In the genomic region with DNA sequence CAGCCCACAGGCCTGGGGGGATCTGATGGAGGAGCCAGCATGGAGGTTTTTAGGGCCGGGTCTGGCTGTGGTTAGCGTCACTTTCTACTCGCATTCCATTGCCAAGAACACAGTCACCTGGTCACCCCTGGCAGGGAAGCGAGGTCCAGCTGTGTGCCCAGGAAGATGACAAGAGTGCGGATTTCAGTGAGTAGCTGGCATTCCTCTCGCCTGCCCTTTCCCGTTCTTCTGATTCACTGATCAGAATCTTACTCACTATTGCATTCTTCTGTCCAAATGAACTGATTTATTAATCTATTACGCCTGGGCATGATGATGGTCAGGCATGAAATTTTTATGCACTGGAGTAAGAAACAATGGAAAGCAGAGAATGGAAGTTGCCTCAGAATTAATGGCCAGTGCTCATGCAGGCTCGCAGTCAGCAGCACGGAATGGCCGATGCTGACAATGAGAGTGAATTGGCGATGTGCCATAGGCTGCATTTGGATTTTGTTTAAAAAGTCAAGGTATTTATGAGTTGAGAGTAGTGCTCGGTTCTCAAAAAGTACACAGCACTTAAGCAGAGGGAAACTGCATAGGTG, we compare ENCODE assay signal across 10 cellular contexts.
DNase-seq lines count a peak whose midpoint lies in the region; ATAC-seq and TF ChIP-seq lines count a peak whose summit lies in the region.
"Had no signal": no experiment of that assay in that cellular context is flagged by ENCODE, and none has a peak within 500 bp of the region (broad histone marks: within the 10 kb centered on the region; RNA-seq: fewer than 3 reads in every experiment).

No MANE protein-coding gene starts in this region.

- no peaks in the 10 kb centered on the region for H3K27me3 ChIP-seq in HAP-1 (ENCODE audit: low read depth)
- no peaks in the 10 kb centered on the region for H3K27me3 ChIP-seq in kidney epithelial cell (ENCODE audit: control insufficient read depth, insufficient read depth, low read length)

- DNase-seq in A172 (ENCODE audit: low spot score): peak; percentile 86
- peak; percentile 21 to 60 for DNase-seq in HAP-1 (ENCODE audit: low spot score in 2 of 2)
- peak; percentile 73 for DNase-seq in astrocyte of the hippocampus (ENCODE audit: low read depth, low spot score)
- DNase-seq in kidney epithelial cell (ENCODE audit: low read depth): peak; percentile 63
- DNase-seq in AML-193 (lab: John Stamatoyannopoulos, UW): no peak
- DNase-seq in D341Med (ENCODE audit: low spot score): no peak
- DNase-seq: activated T-cell treated with anti-CD3 and anti-CD28 coated beads, Interleukin-2, amount 50 U/mL, for 48 hours; posterior cingulate gyrus had no signal

- H3K9me3 ChIP-seq in HAP-1: no peaks in the 10 kb centered on the region

- in situ Hi-C loops in HAP-1 (cut with MboI; ENCODE audit: low sequenced_read_pairs): no loop called here

- no peak for TF ChIP-seq CTCF in kidney epithelial cell (IDR thresholded peaks at IDR 0.05; ENCODE audit: insufficient read depth, low read length, poor library complexity, severe bottlenecking)

- ATAC-seq in GM21737 (IDR thresholded peaks at IDR 0.05; ENCODE audit: unreplicated experiment): no peak
- ATAC-seq in HG03196 (IDR thresholded peaks at IDR 0.05; ENCODE audit: unreplicated experiment): no peak

- no peaks in the 10 kb centered on the region for H3K36me3 ChIP-seq in HAP-1 (replicated peaks)
- H3K36me3 ChIP-seq in kidney epithelial cell (ENCODE audit: control insufficient read depth, insufficient read depth, low read length): no peaks in the 10 kb centered on the region

- H3K4me3 ChIP-seq in HAP-1 (no peak overlapping the region), kidney epithelial cell (ENCODE audit: low read depth, low read length) (no peak overlapping the region)

- H3K4me1 ChIP-seq in HAP-1: peaks cover 10% of the 10 kb centered on the region

Comparison
In these comparisons a context has a peak if more than half of its experiments do, and no peak if none do; other contexts are left out.
1. DNase-seq: peak in A172 (single experiment), HAP-1 (2 of 2), astrocyte of the hippocampus (single experiment) and kidney epithelial cell (single experiment); none in AML-193 (0 of 2) and D341Med (single experiment).